Comparison of ENCODE assay signal across 2 cellular contexts in genomic region chr11:130761560-130762220, GRCh38.
A peak's percentile ranks its signal among the peaks of the same experiment; 100 is the strongest.
TF ChIP-seq lines count a peak whose summit lies in the region.

No MANE protein-coding gene starts in this region.

TF ChIP-seq in IMR-90, 13 proteins besides CTCF, POLR2A, EP300 and RAD21:
- TF ChIP-seq MXI1 (IDR thresholded peaks at IDR 0.05; ENCODE audit: borderline replicate concordance, low read depth, low read length): no peak
- TF ChIP-seq CHD1 (IDR thresholded peaks at IDR 0.05; ENCODE audit: low read depth, low read length): no peak
- 0 out of 2 replicates have a peak, but pooled peaks have one; percentile 5 for TF ChIP-seq MAFK (IDR thresholded peaks at IDR 0.05; ENCODE audit: low read depth, low read length)
- TF ChIP-seq ELK1 (IDR thresholded peaks at IDR 0.05; ENCODE audit: borderline replicate concordance, low read depth, low read length): no peak

TF ChIP-seq in H1, 55 proteins besides CTCF, POLR2A, EP300 and RAD21:
- TF ChIP-seq SP1 (IDR thresholded peaks at IDR 0.05; ENCODE audit: low read depth, low read length): no peak
- peak; percentile 84; the same call in 1 of the 2 replicates for TF ChIP-seq TEAD4 (IDR thresholded peaks at IDR 0.05; ENCODE audit: low read depth, low read length)
- no peak for TF ChIP-seq SUZ12 (IDR thresholded peaks at IDR 0.05; ENCODE audit: low read length)
- 0 out of 2 replicates have a peak, but pooled peaks have one; percentile 52 for TF ChIP-seq MAFK (IDR thresholded peaks at IDR 0.05; ENCODE audit: low read depth, low read length)
